Comparison of ENCODE assay signal across 11 cellular contexts in genomic region chr11:134725939-134726639, GRCh38.
DNase-seq lines count a peak whose midpoint lies in the region; ATAC-seq and TF ChIP-seq lines count a peak whose summit lies in the region.
"Had no signal": no experiment of that assay in that cellular context is flagged by ENCODE, and none has a peak within 500 bp of the region (broad histone marks: within the 10 kb centered on the region; RNA-seq: fewer than 3 reads in every experiment).

No MANE protein-coding gene starts in this region.

- peaks cover 6% of the 10 kb centered on the region for H3K27me3 Mint-ChIP-seq in Caco-2 (ENCODE audit: insufficient read depth, unreplicated experiment)
- H3K27me3 Mint-ChIP-seq in endodermal cell (ENCODE audit: insufficient read depth) = peaks cover 17% of the 10 kb centered on the region
- peaks cover 20% of the 10 kb centered on the region for H3K27me3 Mint-ChIP-seq in neural crest cell (ENCODE audit: low read depth)
- H3K27me3 Mint-ChIP-seq in activated T-helper 2 cell treated with anti-CD3 and anti-CD28 coated beads, Interferon-gamma antibody, Interleukin-2, Interleukin-4, amounts not matched to agents 10 μg/mL and 5 μg/mL and 100 μg/mL, durations not matched to agents 14 hours and 24 hours and 36 hours (ENCODE audit: low read depth) = peaks cover 6% of the 10 kb centered on the region

- TF ChIP-seq RAD21 in Ishikawa (IDR thresholded peaks at IDR 0.05; ENCODE audit: low read depth) = peak; percentile 16; the same call in 1 of the 2 replicates

- H3K4me1 Mint-ChIP-seq in Caco-2 (ENCODE audit: low read depth, unreplicated experiment) (no peaks in the 10 kb centered on the region), endodermal cell (peaks cover 36% of the 10 kb centered on the region), neural crest cell (peaks cover 6% of the 10 kb centered on the region)
- H3K4me1 Mint-ChIP-seq in activated T-helper 2 cell treated with anti-CD3 and anti-CD28 coated beads, Interferon-gamma antibody, Interleukin-2, Interleukin-4, amounts not matched to agents 10 μg/mL and 5 μg/mL and 100 μg/mL, durations not matched to agents 14 hours and 24 hours and 36 hours (ENCODE audit: low read depth) = no peaks in the 10 kb centered on the region
- H3K4me1 Mint-ChIP-seq: CD8-positive, alpha-beta memory T cell; stimulated activated naive CD8-positive, alpha-beta T cell treated with anti-CD3 and anti-CD28 coated beads, Interleukin-15, amount 100 ng/mL, for 72 hours had no signal

- H3K27ac Mint-ChIP-seq in Caco-2 (ENCODE audit: unreplicated experiment) (no peak overlapping the region), endodermal cell (no peak overlapping the region), neural crest cell (ENCODE audit: unreplicated experiment) (no peak overlapping the region)
- no peak overlapping the region for H3K27ac Mint-ChIP-seq in activated T-helper 2 cell treated with anti-CD3 and anti-CD28 coated beads, Interferon-gamma antibody, Interleukin-2, Interleukin-4, amounts not matched to agents 10 μg/mL and 5 μg/mL and 100 μg/mL, durations not matched to agents 14 hours and 24 hours and 36 hours
- H3K27ac Mint-ChIP-seq: CD8-positive, alpha-beta memory T cell had no signal

- intact Hi-C loops in Caco-2 (cut with micrococcal nuclease; ENCODE audit: unreplicated experiment) = no loop called here
- intact Hi-C loops in activated T-helper 2 cell treated with anti-CD3 and anti-CD28 coated beads, Interferon-gamma antibody, Interleukin-2, Interleukin-4, amounts not matched to agents 10 μg/mL and 5 μg/mL and 100 μg/mL, durations not matched to agents 14 hours and 24 hours and 36 hours (cut with micrococcal nuclease) = no loop called here

- no peak for TF ChIP-seq EP300 in Ishikawa (IDR thresholded peaks at IDR 0.05; ENCODE audit: borderline replicate concordance)

- H3K4me3 ChIP-seq in Caco-2 (ENCODE audit: low read depth, low read length) (no peak overlapping the region), endodermal cell (ENCODE audit: low read length) (no peak overlapping the region)

- H3K36me3 Mint-ChIP-seq in Caco-2 (ENCODE audit: insufficient read depth, unreplicated experiment) = no peaks in the 10 kb centered on the region
- H3K36me3 Mint-ChIP-seq in endodermal cell (ENCODE audit: low read depth) = no peaks in the 10 kb centered on the region
- no peaks in the 10 kb centered on the region for H3K36me3 Mint-ChIP-seq in neural crest cell (ENCODE audit: low read depth)
- no peaks in the 10 kb centered on the region for H3K36me3 Mint-ChIP-seq in activated T-helper 2 cell treated with anti-CD3 and anti-CD28 coated beads, Interferon-gamma antibody, Interleukin-2, Interleukin-4, amounts not matched to agents 10 μg/mL and 5 μg/mL and 100 μg/mL, durations not matched to agents 14 hours and 24 hours and 36 hours (ENCODE audit: low read depth)
- H3K36me3 Mint-ChIP-seq: CD8-positive, alpha-beta memory T cell had no signal

- WGBS in endodermal cell (ENCODE audit: insufficient coverage in 1 of 2, insufficient read length in 1 of 2), 2 experiments = 89 to 92% methylated on average over 15 to 18 of the region's 18 CpGs

- H3K9me3 ChIP-seq in Caco-2 (no peaks in the 10 kb centered on the region; the same call in 1 of the 2 replicates), endodermal cell (ENCODE audit: control insufficient read depth, low read length) (no peaks in the 10 kb centered on the region)

- CTCF ChIA-PET in Caco-2 (lab: Charles Lee) = interaction anchor here (0.6 to 1.6 kb wide), 5 partner anchors 14 to 143 kb away, joined by 3 read pairs; no protein-coding TSS in a partner anchor

- no peak overlapping the region for H3K27ac ChIP-seq in endodermal cell (ENCODE audit: low read depth, low read length)

- H3K4me3 Mint-ChIP-seq in Caco-2 (ENCODE audit: unreplicated experiment) (no peak overlapping the region), endodermal cell (no peak overlapping the region), neural crest cell (no peak overlapping the region)
- H3K4me3 Mint-ChIP-seq in activated T-helper 2 cell treated with anti-CD3 and anti-CD28 coated beads, Interferon-gamma antibody, Interleukin-2, Interleukin-4, amounts not matched to agents 10 μg/mL and 5 μg/mL and 100 μg/mL, durations not matched to agents 14 hours and 24 hours and 36 hours (ENCODE audit: low read depth) = no peak overlapping the region
- H3K4me3 Mint-ChIP-seq: CD8-positive, alpha-beta memory T cell; stimulated activated naive CD8-positive, alpha-beta T cell treated with anti-CD3 and anti-CD28 coated beads, Interleukin-15, amount 100 ng/mL, for 72 hours had no signal

- TF ChIP-seq CTCF in Caco-2 (IDR thresholded peaks at IDR 0.05; ENCODE audit: insufficient read depth in 1 of 2, low read depth in 1 of 2, low read length in 1 of 2, severe bottlenecking in 1 of 2, unreplicated experiment in 1 of 2) (peak; percentile 46 to 59), endodermal cell (conservative IDR thresholded peaks at IDR 0.05) (peak; percentile 79), neural crest cell (conservative IDR thresholded peaks at IDR 0.05) (peak; percentile 65)

- H3K27me3 ChIP-seq in Caco-2 (replicated peaks; ENCODE audit: control insufficient read depth, insufficient read depth, low read length) (no peaks in the 10 kb centered on the region), endodermal cell (ENCODE audit: control insufficient read depth, insufficient read depth, low read length, poor library complexity, severe bottlenecking) (no peaks in the 10 kb centered on the region)

- no peak for ATAC-seq in HG03457 (IDR thresholded peaks at IDR 0.05; ENCODE audit: unreplicated experiment)
- no peak for ATAC-seq in GM18519 (IDR thresholded peaks at IDR 0.05; ENCODE audit: low FRiP score, unreplicated experiment)
- ATAC-seq: stimulated activated naive CD8-positive, alpha-beta T cell treated with anti-CD3 and anti-CD28 coated beads, Interleukin-15, amount 100 ng/mL, for 72 hours had no signal

- H3K9ac ChIP-seq in endodermal cell (ENCODE audit: extremely low read depth, low read length, poor library complexity, severe bottlenecking) = no peak overlapping the region

- DNase-seq in Caco-2 = peak in 1 of 2 experiments; percentile 66
- DNase-seq in endodermal cell = peak; percentile 71
- no peak for DNase-seq in neural crest cell (ENCODE audit: low read depth, low spot score)
- no peak for DNase-seq in activated T-helper 2 cell treated with anti-CD3 and anti-CD28 coated beads, Interferon-gamma antibody, Interleukin-2, Interleukin-4, amounts not matched to agents 10 μg/mL and 5 μg/mL and 100 μg/mL, durations not matched to agents 14 hours and 24 hours and 36 hours (ENCODE audit: low spot score)
- no peak for DNase-seq in GF-D8 (lab: John Stamatoyannopoulos, UW)
- DNase-seq: CD8-positive, alpha-beta memory T cell; NCI-H774; stimulated activated naive CD8-positive, alpha-beta T cell treated with anti-CD3 and anti-CD28 coated beads, Interleukin-15, amount 100 ng/mL, for 72 hours had no signal

- H3K36me3 ChIP-seq in Caco-2 (ENCODE audit: control insufficient read depth, insufficient read depth, low read length) (no peaks in the 10 kb centered on the region), endodermal cell (ENCODE audit: control insufficient read depth, insufficient read depth, low read length) (no peaks in the 10 kb centered on the region)

- no TSS peak for BruUV-seq in Caco-2 (replicated peaks; lab: Mats Ljungman, UMichigan)

- peaks cover 14% of the 10 kb centered on the region for H3K4me1 ChIP-seq in Caco-2
- peaks cover 14% of the 10 kb centered on the region for H3K4me1 ChIP-seq in endodermal cell (ENCODE audit: control insufficient read depth, insufficient read depth, low read length)

- H3K9me3 Mint-ChIP-seq in Caco-2 (ENCODE audit: unreplicated experiment) (peaks cover 9% of the 10 kb centered on the region), endodermal cell (no peaks in the 10 kb centered on the region), neural crest cell (no peaks in the 10 kb centered on the region)
- no peaks in the 10 kb centered on the region for H3K9me3 Mint-ChIP-seq in activated T-helper 2 cell treated with anti-CD3 and anti-CD28 coated beads, Interferon-gamma antibody, Interleukin-2, Interleukin-4, amounts not matched to agents 10 μg/mL and 5 μg/mL and 100 μg/mL, durations not matched to agents 14 hours and 24 hours and 36 hours
- H3K9me3 Mint-ChIP-seq: stimulated activated naive CD8-positive, alpha-beta T cell treated with anti-CD3 and anti-CD28 coated beads, Interleukin-15, amount 100 ng/mL, for 72 hours had no signal

- POLR2A ChIA-PET in Caco-2 (lab: Charles Lee) = no interaction called here

TF ChIP-seq in Ishikawa, 13 proteins besides CTCF, POLR2A, EP300 and RAD21 (continues in another document):
- TF ChIP-seq ZBTB7A (IDR thresholded peaks at IDR 0.05; ENCODE audit: low read depth) (no peak), USF1 (IDR thresholded peaks at IDR 0.05) (no peak), TAF1 (IDR thresholded peaks at IDR 0.05; ENCODE audit: low read depth) (no peak), NFIC (IDR thresholded peaks at IDR 0.05) (no peak), FOXM1 (IDR thresholded peaks at IDR 0.05; ENCODE audit: borderline replicate concordance, low read depth) (no peak), TCF12 (IDR thresholded peaks at IDR 0.05; ENCODE audit: low read depth) (no peak), CEBPB (IDR thresholded peaks at IDR 0.05) (no peak)
